Comparison of ENCODE assay signal across 22 cellular contexts in the genomic region with DNA sequence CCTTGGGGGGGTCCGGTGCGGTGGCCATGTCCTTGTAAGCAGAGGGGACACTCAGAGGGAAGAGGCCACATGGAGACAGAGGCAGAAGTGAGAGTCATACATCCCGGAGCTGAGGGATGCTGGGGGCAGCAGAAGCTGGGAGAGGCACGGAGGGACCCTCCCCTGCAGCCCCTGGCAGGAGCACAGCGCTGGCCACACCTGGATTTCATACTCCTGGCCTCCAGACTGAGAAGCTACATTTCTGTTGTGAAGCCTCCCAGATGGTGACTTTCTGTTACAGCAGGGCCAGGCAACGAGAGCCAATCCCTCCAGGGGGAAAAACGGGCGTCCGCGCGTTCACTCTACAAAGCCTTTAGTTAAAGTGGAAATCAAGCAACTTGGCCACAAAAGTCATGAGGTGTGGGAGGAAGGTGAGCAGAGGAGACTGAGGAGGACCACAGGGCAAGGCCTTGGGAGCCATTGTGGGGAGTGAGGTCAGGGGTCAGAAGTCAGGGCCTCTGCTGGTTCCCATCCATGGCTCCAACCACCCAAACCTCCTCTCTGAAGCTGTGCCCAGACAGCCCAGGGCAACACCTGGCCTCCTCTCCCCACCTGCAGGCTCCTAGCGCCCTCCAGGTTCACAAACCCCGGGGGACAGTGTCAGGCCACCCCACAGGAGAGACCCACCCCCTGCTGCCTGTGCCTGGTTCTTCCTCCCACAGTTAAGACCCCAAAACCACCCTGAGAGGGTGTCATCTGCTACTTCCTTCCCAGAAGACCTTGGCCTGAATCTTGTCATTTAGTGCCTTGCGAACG.
"Had no signal": no experiment of that assay in that cellular context is flagged by ENCODE, and none has a peak within 500 bp of the region (broad histone marks: within the 10 kb centered on the region; RNA-seq: fewer than 3 reads in every experiment).

No MANE protein-coding gene starts in this region.

- FAIRE-seq: TTC549 had no signal

- H3K27me3 ChIP-seq: uterus had no signal

- H3K27me3 Mint-ChIP-seq: activated CD4-positive, alpha-beta memory T cell treated with anti-CD3 and anti-CD28 coated beads, Interleukin-2, amount 10 ng/mL, durations not matched to agents 7 days and 5 days; activated T-cell treated with anti-CD3 and anti-CD28 coated beads, Interleukin-2, amount 50 U/mL, for 24 hours; central memory CD8-positive, alpha-beta T cell; naive B cell had no signal

- H3K4me3 Mint-ChIP-seq: activated CD4-positive, alpha-beta memory T cell treated with anti-CD3 and anti-CD28 coated beads, Interleukin-2, amount 10 ng/mL, durations not matched to agents 7 days and 5 days; activated T-cell treated with anti-CD3 and anti-CD28 coated beads, Interleukin-2, amount 50 U/mL, for 24 hours; central memory CD8-positive, alpha-beta T cell; stimulated activated effector memory CD8-positive, alpha-beta T cell treated with anti-CD3 and anti-CD28 coated beads, Interleukin-12 subunit alpha, Interleukin-12 subunit beta, amount 100 ng/mL, for 72 hours; T-helper 2 cell treated with Interferon-gamma antibody and Interleukin-4, amounts not matched to agents 5 μg/mL and 100 μg/mL, for 36 hours; WTC11 had no signal

- H3K27ac ChIP-seq: parathyroid adenoma, tibial nerve, uterus had no signal

- H3K79me2 ChIP-seq: parathyroid adenoma had no signal

- H2AFZ ChIP-seq: parathyroid adenoma had no signal

- H3K9me3 Mint-ChIP-seq: central memory CD8-positive, alpha-beta T cell had no signal

- H3K4me3 ChIP-seq: coronary artery, mucosa of descending colon, sigmoid colon, tibial nerve, uterus had no signal

- H3K9ac ChIP-seq: parathyroid adenoma had no signal

- DNase-seq: activated CD4-positive, alpha-beta memory T cell treated with anti-CD3 and anti-CD28 coated beads, Interleukin-2, amount 10 ng/mL, durations not matched to agents 7 days and 5 days; activated CD4-positive, alpha-beta T cell treated with anti-CD3 and anti-CD28 coated beads for 4 hours; activated naive CD4-positive, alpha-beta T cell treated with Interleukin-2 at 50 U/mL for 16 hours; activated T-cell treated with anti-CD3 and anti-CD28 coated beads, Interleukin-2, amount 50 U/mL, for 24 hours; effector CD4-positive, alpha-beta T cell; left cardiac atrium; mesenchymal stem cell; naive B cell; sigmoid colon; stimulated activated CD4-positive, alpha-beta T cell treated with anti-CD3 and anti-CD28 coated beads, Interleukin-4, amount 100 ng/mL, for 24 hours; uterus had no signal

- H3K9me3 ChIP-seq: mucosa of descending colon, sigmoid colon, uterus had no signal

- H3K36me3 ChIP-seq: sigmoid colon, tibial nerve, uterus had no signal

- H3K27ac Mint-ChIP-seq: activated CD4-positive, alpha-beta memory T cell treated with anti-CD3 and anti-CD28 coated beads, Interleukin-2, amount 10 ng/mL, durations not matched to agents 7 days and 5 days; activated T-cell treated with anti-CD3 and anti-CD28 coated beads, Interleukin-2, amount 50 U/mL, for 24 hours; activated T-helper 2 cell treated with anti-CD3 and anti-CD28 coated beads, Interferon-gamma antibody, Interleukin-2, Interleukin-4, amounts not matched to agents 10 μg/mL and 5 μg/mL and 100 μg/mL, durations not matched to agents 14 hours and 24 hours and 36 hours; stimulated activated effector memory CD8-positive, alpha-beta T cell treated with anti-CD3 and anti-CD28 coated beads, Interleukin-12 subunit alpha, Interleukin-12 subunit beta, amount 100 ng/mL, for 72 hours; T-helper 2 cell treated with Interferon-gamma antibody and Interleukin-4, amounts not matched to agents 5 μg/mL and 100 μg/mL, for 36 hours; WTC11 had no signal

- ATAC-seq: esophagus mucosa; left cardiac atrium; mucosa of descending colon; stimulated activated effector memory CD8-positive, alpha-beta T cell treated with anti-CD3 and anti-CD28 coated beads, Interleukin-12 subunit alpha, Interleukin-12 subunit beta, amount 100 ng/mL, for 72 hours; WTC11 had no signal

- H3K4me1 ChIP-seq: uterus had no signal
